In the genomic region with DNA sequence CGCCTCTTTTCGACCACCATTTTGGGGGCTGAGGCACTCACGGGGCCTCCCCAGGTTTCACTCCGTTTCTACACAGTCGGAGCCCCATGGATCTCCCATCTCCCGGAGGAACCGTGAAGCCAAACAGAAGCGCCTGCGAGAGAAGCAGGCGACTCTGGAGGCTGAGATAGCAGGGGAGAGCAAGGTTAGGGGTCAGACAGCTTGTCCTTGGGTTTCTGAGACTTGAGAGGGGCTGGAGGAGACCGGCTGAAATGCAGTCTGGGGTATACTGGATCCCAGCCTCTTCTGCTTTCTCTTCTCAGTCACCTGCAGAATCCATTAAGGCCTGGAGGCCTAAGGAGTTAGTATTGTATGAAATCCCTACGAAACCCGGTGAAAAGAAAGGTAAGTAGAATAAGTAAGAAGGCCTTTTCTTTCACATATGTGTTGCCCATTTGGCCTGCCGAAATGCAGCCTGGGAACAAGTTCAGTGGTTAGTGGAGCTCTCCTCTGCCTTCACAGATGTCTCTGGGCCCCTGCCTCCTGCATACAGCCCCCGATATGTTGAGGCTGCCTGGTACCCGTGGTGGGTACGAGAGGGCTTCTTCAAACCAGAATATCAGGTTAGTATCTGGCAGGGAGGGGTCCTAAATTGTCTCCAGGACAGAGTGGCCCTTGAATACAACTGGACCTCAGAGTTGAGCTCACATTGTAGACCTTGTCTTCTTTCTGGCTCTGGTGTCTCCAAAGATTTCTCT, we compare ENCODE assay signal across 6 cellular contexts. TPM values are rescaled to one million over a fixed set of nuclear protein-coding genes. Genes with fewer than 3 reads are reported as not detected.
A peak's percentile ranks its signal among the peaks of the same experiment; 100 is the strongest.
DNase-seq lines count a peak whose midpoint lies in the region; ATAC-seq and TF ChIP-seq lines count a peak whose summit lies in the region.

No MANE protein-coding gene starts in this region.

- peaks cover 15 to 47% (median 25%) of the 10 kb centered on the region in 3 donors for H3K4me1 ChIP-seq in esophagus squamous epithelium

- intact Hi-C loops in esophagus squamous epithelium (cut with DNase I) = loop anchor here (2.0 kb wide), 1 partner anchor 154 kb away; no protein-coding TSS in a partner anchor

- no peaks in the 10 kb centered on the region for H3K9me3 Mint-ChIP-seq in stimulated activated memory B cell treated with anti-CD40 and anti-IgM and Interleukin-4, amounts not matched to agents 10 μg/mL and 1 μg/mL and 100 μg/mL, for 72 hours

- no peak for TF ChIP-seq POLR2A in esophagus squamous epithelium (IDR thresholded peaks at IDR 0.05)

- H3K4me3 Mint-ChIP-seq in stimulated activated memory B cell treated with anti-CD40 and anti-IgM and Interleukin-4, amounts not matched to agents 10 μg/mL and 1 μg/mL and 100 μg/mL, for 72 hours = peak overlapping the region; percentile 94

- peaks cover under 1 to 69% (median 14%) of the 10 kb centered on the region in 3 donors for H3K36me3 ChIP-seq in esophagus squamous epithelium

- 19 to 36% methylated on average over 9 of the region's 17 CpGs for WGBS in esophagus squamous epithelium, 2 donors

- peak overlapping the region; percentile 88 to 97 (median 95) for H3K27ac ChIP-seq in esophagus squamous epithelium

- H3K36me3 Mint-ChIP-seq in stimulated activated memory B cell treated with anti-CD40 and anti-IgM and Interleukin-4, amounts not matched to agents 10 μg/mL and 1 μg/mL and 100 μg/mL, for 72 hours = peaks cover 66% of the 10 kb centered on the region

- no peak for ATAC-seq in stimulated activated memory B cell treated with anti-CD40 and anti-IgM and Interleukin-4, amounts not matched to agents 10 μg/mL and 1 μg/mL and 100 μg/mL, for 72 hours

- no peaks in the 10 kb centered on the region for H3K27me3 Mint-ChIP-seq in stimulated activated memory B cell treated with anti-CD40 and anti-IgM and Interleukin-4, amounts not matched to agents 10 μg/mL and 1 μg/mL and 100 μg/mL, for 72 hours

- H3K9me3 ChIP-seq in esophagus squamous epithelium = no peaks in the 10 kb centered on the region

- H3K27ac Mint-ChIP-seq in stimulated activated memory B cell treated with anti-CD40 and anti-IgM and Interleukin-4, amounts not matched to agents 10 μg/mL and 1 μg/mL and 100 μg/mL, for 72 hours = peak overlapping the region; percentile 86

- peaks cover 44% of the 10 kb centered on the region for H3K4me1 Mint-ChIP-seq in stimulated activated memory B cell treated with anti-CD40 and anti-IgM and Interleukin-4, amounts not matched to agents 10 μg/mL and 1 μg/mL and 100 μg/mL, for 72 hours

- H3K4me3 ChIP-seq in esophagus squamous epithelium = peak overlapping the region; percentile 47 to 80 (median 62)

- peak; percentile 23 for DNase-seq in activated CD4-positive, alpha-beta T cell treated with anti-CD3 and anti-CD28 coated beads for 48 hours
- no peak for DNase-seq in activated CD4-positive, alpha-beta T cell treated with anti-CD3 and anti-CD28 coated beads for 4 hours
- no peak for DNase-seq in esophagus squamous epithelium (lab: John Stamatoyannopoulos, UW)
- no peak for DNase-seq in NCI-H2081 treated with DMSO at 0.1 percent for 48 hours (lab: John Stamatoyannopoulos, UW)
- no peak for DNase-seq in Ammon's horn (ENCODE audit: low spot score)

- no peak for TF ChIP-seq CTCF in esophagus squamous epithelium (IDR thresholded peaks at IDR 0.05)

- H3K27me3 ChIP-seq in esophagus squamous epithelium = no peaks in the 10 kb centered on the region

RNA-seq across cellular contexts. Expression of gene VARS2, which starts 1.0 kb away (rescaled TPM):
- total RNA-seq in esophagus squamous epithelium = 10 to 100 TPM; 23.5 to 61.9 (median 33.0) TPM

RNA-seq across cellular contexts. Expression of gene GTF2H4, which starts 7.0 kb away (rescaled TPM):
- 10 to 100 TPM; 10.3 to 26.7 (median 12.4) TPM for total RNA-seq in esophagus squamous epithelium

RNA-seq across cellular contexts. Expression of gene SFTA2, which starts 16.9 kb away (rescaled TPM):
- 10 to 100 TPM in 1 of 4 donors, 1 to 10 TPM in 3; 2.0 to 31.7 (median 6.4) TPM for total RNA-seq in esophagus squamous epithelium

RNA-seq across cellular contexts. Expression of gene MUCL3, which starts 25.8 kb away (rescaled TPM):
- total RNA-seq in esophagus squamous epithelium = 1 to 10 TPM in 2 of 4 donors, under 1 TPM in 2; 0.21 to 8.3 (median 2.4) TPM

RNA-seq across cellular contexts. Expression of gene DDR1, which starts 30.7 kb away (rescaled TPM):
- total RNA-seq in esophagus squamous epithelium = 100 to 1,000 TPM; 131 to 261 (median 140) TPM
